ENCODE assay signal across 2 cellular contexts in genomic region chr3:166453472-166453871, GRCh38.
TF ChIP-seq lines count a peak whose summit lies in the region.

No MANE protein-coding gene starts in this region.

TF ChIP-seq in HepG2, 621 proteins besides CTCF, POLR2A, EP300 and RAD21 (continued from another document and continues in another):
- TF ChIP-seq RARA (CRISPR knock-in tag; IDR thresholded peaks at IDR 0.05), result peak; percentile 45; the same call in 1 of the 2 replicates
- TF ChIP-seq NFIC (IDR thresholded peaks at IDR 0.05; ENCODE audit: low read length), result peak; percentile 57; the same call in 1 of the 2 replicates
- TF ChIP-seq CREM (IDR thresholded peaks at IDR 0.05), result peak; percentile 31; the same call in 1 of the 2 replicates
- no peak for TF ChIP-seq CREM (CRISPR knock-in tag; IDR thresholded peaks at IDR 0.05)
- TF ChIP-seq ZNF280D (CRISPR knock-in tag; IDR thresholded peaks at IDR 0.05), result no peak
- TF ChIP-seq GATAD2A (CRISPR knock-in tag; IDR thresholded peaks at IDR 0.05), result peak; percentile 64; the same call in 1 of the 2 replicates
- TF ChIP-seq FOXA1 (IDR thresholded peaks at IDR 0.05), result peak; percentile 86
- peak; percentile 94 for TF ChIP-seq FOXA1 (CRISPR knock-in tag; IDR thresholded peaks at IDR 0.05)
- peak; percentile 84; the same call in 1 of the 2 replicates for TF ChIP-seq SOX5 (CRISPR knock-in tag; IDR thresholded peaks at IDR 0.05; ENCODE audit: borderline replicate concordance)
- no peak for TF ChIP-seq MED8 (CRISPR knock-in tag; IDR thresholded peaks at IDR 0.05; ENCODE audit: insufficient replicate concordance)
- peak; percentile 42; the same call in 1 of the 2 replicates for TF ChIP-seq TCF7 (IDR thresholded peaks at IDR 0.05; ENCODE audit: low read depth)
- peak; percentile 76; the same call in 1 of the 2 replicates for TF ChIP-seq HMG20A (CRISPR knock-in tag; IDR thresholded peaks at IDR 0.05; ENCODE audit: borderline replicate concordance)
- peak; percentile 63 for TF ChIP-seq PAXIP1 (CRISPR knock-in tag; conservative IDR thresholded peaks at IDR 0.05)
- 0 out of 2 replicates have a peak, but pooled peaks have one; percentile 35 for TF ChIP-seq FOXK1 (CRISPR knock-in tag; IDR thresholded peaks at IDR 0.05; ENCODE audit: borderline replicate concordance, low read depth)
- peak; percentile 94 for TF ChIP-seq SRF (IDR thresholded peaks at IDR 0.05; ENCODE audit: low read depth, low read length)
- 0 out of 2 replicates have a peak, but pooled peaks have one; percentile 35 for TF ChIP-seq NCOA2 (CRISPR knock-in tag; IDR thresholded peaks at IDR 0.05)
- TF ChIP-seq, protein P1, sequence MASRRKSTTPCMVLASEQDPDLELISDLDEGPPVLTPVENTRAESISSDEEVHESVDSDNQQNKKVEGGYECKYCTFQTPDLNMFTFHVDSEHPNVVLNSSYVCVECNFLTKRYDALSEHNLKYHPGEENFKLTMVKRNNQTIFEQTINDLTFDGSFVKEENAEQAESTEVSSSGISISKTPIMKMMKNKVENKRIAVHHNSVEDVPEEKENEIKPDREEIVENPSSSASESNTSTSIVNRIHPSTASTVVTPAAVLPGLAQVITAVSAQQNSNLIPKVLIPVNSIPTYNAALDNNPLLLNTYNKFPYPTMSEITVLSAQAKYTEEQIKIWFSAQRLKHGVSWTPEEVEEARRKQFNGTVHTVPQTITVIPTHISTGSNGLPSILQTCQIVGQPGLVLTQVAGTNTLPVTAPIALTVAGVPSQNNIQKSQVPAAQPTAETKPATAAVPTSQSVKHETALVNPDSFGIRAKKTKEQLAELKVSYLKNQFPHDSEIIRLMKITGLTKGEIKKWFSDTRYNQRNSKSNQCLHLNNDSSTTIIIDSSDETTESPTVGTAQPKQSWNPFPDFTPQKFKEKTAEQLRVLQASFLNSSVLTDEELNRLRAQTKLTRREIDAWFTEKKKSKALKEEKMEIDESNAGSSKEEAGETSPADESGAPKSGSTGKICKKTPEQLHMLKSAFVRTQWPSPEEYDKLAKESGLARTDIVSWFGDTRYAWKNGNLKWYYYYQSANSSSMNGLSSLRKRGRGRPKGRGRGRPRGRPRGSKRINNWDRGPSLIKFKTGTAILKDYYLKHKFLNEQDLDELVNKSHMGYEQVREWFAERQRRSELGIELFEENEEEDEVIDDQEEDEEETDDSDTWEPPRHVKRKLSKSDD (CRISPR knock-in tag; IDR thresholded peaks at IDR 0.05; ENCODE audit: low read depth), result no peak
- 0 out of 2 replicates have a peak, but pooled peaks have one; percentile 48 for TF ChIP-seq MIXL1 (CRISPR knock-in tag; IDR thresholded peaks at IDR 0.05)
- no peak for TF ChIP-seq ARID2 (CRISPR knock-in tag; IDR thresholded peaks at IDR 0.05; ENCODE audit: borderline replicate concordance)

TF ChIP-seq in H1, 55 proteins besides CTCF, POLR2A, EP300 and RAD21:
- TF ChIP-seq, protein P2, sequence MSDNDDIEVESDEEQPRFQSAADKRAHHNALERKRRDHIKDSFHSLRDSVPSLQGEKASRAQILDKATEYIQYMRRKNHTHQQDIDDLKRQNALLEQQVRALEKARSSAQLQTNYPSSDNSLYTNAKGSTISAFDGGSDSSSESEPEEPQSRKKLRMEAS (IDR thresholded peaks at IDR 0.05), result no peak
- TF ChIP-seq CBX8 (IDR thresholded peaks at IDR 0.05; ENCODE audit: borderline replicate concordance, low read depth, low read length) (no peak), PHF8 (conservative IDR thresholded peaks at IDR 0.05; ENCODE audit: low read depth, low read length) (no peak), EZH2 (IDR thresholded peaks at IDR 0.05; ENCODE audit: low read depth, low read length, severe bottlenecking) (no peak), GABPA (IDR thresholded peaks at IDR 0.05; ENCODE audit: borderline replicate concordance, insufficient read depth, low read length) (no peak)
